In genomic region chr5:32506809-32507208, GRCh38 we compare ENCODE assay signal across 12 cellular contexts.
DNase-seq lines count a peak whose midpoint lies in the region; ATAC-seq and TF ChIP-seq lines count a peak whose summit lies in the region.
"Had no signal": no experiment of that assay in that cellular context is flagged by ENCODE, and none has a peak within 500 bp of the region (broad histone marks: within the 10 kb centered on the region; RNA-seq: fewer than 3 reads in every experiment).

No MANE protein-coding gene starts in this region.

- no peak overlapping the region for H3K27ac Mint-ChIP-seq in MCF 10A (ENCODE audit: low read depth, unreplicated experiment)
- no peak overlapping the region for H3K27ac Mint-ChIP-seq in activated CD8-positive, alpha-beta T cell treated with anti-CD3 and anti-CD28 coated beads, Interleukin-2, amount 10 ng/mL, durations not matched to agents 7 days and 5 days
- H3K27ac Mint-ChIP-seq: activated T-cell treated with anti-CD3 and anti-CD28 coated beads, Interleukin-2, amount 50 U/mL, for 72 hours; memory B cell had no signal

- H3K27me3 ChIP-seq in breast epithelium (no peaks in the 10 kb centered on the region), uterus (no peaks in the 10 kb centered on the region)

- POLR2A ChIA-PET in MCF 10A (lab: Yijun Ruan, JAX): no interaction called here
- POLR2A ChIA-PET in activated CD8-positive, alpha-beta T cell treated with anti-CD3 and anti-CD28 coated beads, Interleukin-2, amount 10 ng/mL, durations not matched to agents 7 days and 5 days (lab: Charles Lee): no interaction called here

- H3K27ac ChIP-seq in breast epithelium (peak overlapping the region in 1 of 2 donors; percentile 80), uterus (peak overlapping the region; percentile 64 to 84)

- H3K9me3 ChIP-seq in breast epithelium (no peaks in the 10 kb centered on the region), uterus (no peaks in the 10 kb centered on the region)

- ATAC-seq in HG03175 (IDR thresholded peaks at IDR 0.05; ENCODE audit: unreplicated experiment): no peak
- ATAC-seq in activated CD8-positive, alpha-beta T cell treated with anti-CD3 and anti-CD28 coated beads, Interleukin-2, amount 10 ng/mL, durations not matched to agents 7 days and 5 days: no peak
- ATAC-seq: activated T-cell treated with anti-CD3 and anti-CD28 coated beads, Interleukin-2, amount 50 U/mL, for 72 hours had no signal

- CTCF ChIA-PET in MCF 10A (lab: Yijun Ruan, JAX): interaction anchor here (0.7 to 4.9 kb wide), 3 partner anchors 18 to 83 kb away, joined by 3 to 42 read pairs (median 11); no protein-coding TSS in a partner anchor
- CTCF ChIA-PET in activated CD8-positive, alpha-beta T cell treated with anti-CD3 and anti-CD28 coated beads, Interleukin-2, amount 10 ng/mL, durations not matched to agents 7 days and 5 days (lab: Charles Lee): interaction anchor here (1.2 kb wide), 1 partner anchor 78 kb away, joined by 3 read pairs; the partner anchor contains the start of gene SUB1

- H3K36me3 ChIP-seq in breast epithelium (no peaks in the 10 kb centered on the region), uterus (no peaks in the 10 kb centered on the region)

- no peaks in the 10 kb centered on the region for H3K36me3 Mint-ChIP-seq in MCF 10A (ENCODE audit: insufficient read depth, unreplicated experiment)
- no peaks in the 10 kb centered on the region for H3K36me3 Mint-ChIP-seq in activated CD8-positive, alpha-beta T cell treated with anti-CD3 and anti-CD28 coated beads, Interleukin-2, amount 10 ng/mL, durations not matched to agents 7 days and 5 days (ENCODE audit: low read depth)
- H3K36me3 Mint-ChIP-seq: memory B cell had no signal

- H3K4me3 Mint-ChIP-seq in MCF 10A (ENCODE audit: unreplicated experiment): no peak overlapping the region
- no peak overlapping the region for H3K4me3 Mint-ChIP-seq in activated CD8-positive, alpha-beta T cell treated with anti-CD3 and anti-CD28 coated beads, Interleukin-2, amount 10 ng/mL, durations not matched to agents 7 days and 5 days
- H3K4me3 Mint-ChIP-seq: activated T-cell treated with anti-CD3 and anti-CD28 coated beads, Interleukin-2, amount 50 U/mL, for 72 hours; memory B cell had no signal

- H3K4me3 ChIP-seq in breast epithelium: no peak overlapping the region
- no peak overlapping the region for H3K4me3 ChIP-seq in astrocyte of the cerebellum (ENCODE audit: low read depth, low read length)
- H3K4me3 ChIP-seq in uterus: no peak overlapping the region

- no TSS peak for BruUV-seq in MCF 10A (replicated peaks; lab: Mats Ljungman, UMichigan)

- H3K9me3 Mint-ChIP-seq in MCF 10A (ENCODE audit: unreplicated experiment): no peaks in the 10 kb centered on the region
- no peaks in the 10 kb centered on the region for H3K9me3 Mint-ChIP-seq in activated CD8-positive, alpha-beta T cell treated with anti-CD3 and anti-CD28 coated beads, Interleukin-2, amount 10 ng/mL, durations not matched to agents 7 days and 5 days (ENCODE audit: insufficient read depth)
- H3K9me3 Mint-ChIP-seq: activated T-cell treated with anti-CD3 and anti-CD28 coated beads, Interleukin-2, amount 50 U/mL, for 72 hours; memory B cell had no signal

- DNase-seq in MCF 10A (ENCODE audit: unreplicated experiment) (peak; percentile 89), breast epithelium (ENCODE audit: low spot score in 2 of 2) (no peak), astrocyte of the cerebellum (ENCODE audit: low read depth) (peak; percentile 73), kidney tubule cell (ENCODE audit: low spot score) (peak; percentile 28), uterus (peak; percentile 34 to 37)
- no peak for DNase-seq in activated CD8-positive, alpha-beta T cell treated with anti-CD3 and anti-CD28 coated beads, Interleukin-2, amount 10 ng/mL, durations not matched to agents 7 days and 5 days
- no peak for DNase-seq in stimulated activated CD8-positive, alpha-beta memory T cell treated with anti-CD3 and anti-CD28 coated beads, Interleukin-4, amount 100 ng/mL, for 48 hours
- DNase-seq: 8988T; activated T-cell treated with anti-CD3 and anti-CD28 coated beads, Interleukin-2, amount 50 U/mL, for 72 hours; glutamatergic neuron had no signal

- peaks cover 6% of the 10 kb centered on the region for H3K4me1 Mint-ChIP-seq in MCF 10A (ENCODE audit: insufficient read depth, unreplicated experiment)
- H3K4me1 Mint-ChIP-seq in activated CD8-positive, alpha-beta T cell treated with anti-CD3 and anti-CD28 coated beads, Interleukin-2, amount 10 ng/mL, durations not matched to agents 7 days and 5 days (ENCODE audit: low read depth): no peaks in the 10 kb centered on the region

- TF ChIP-seq CTCF in MCF 10A (IDR thresholded peaks at IDR 0.05; ENCODE audit: unreplicated experiment) (no peak), breast epithelium (IDR thresholded peaks at IDR 0.05) (no peak), astrocyte of the cerebellum (IDR thresholded peaks at IDR 0.05; ENCODE audit: low read depth, low read length, missing control alignments) (no peak), uterus (IDR thresholded peaks at IDR 0.05) (no peak)

- TF ChIP-seq POLR2A in breast epithelium (IDR thresholded peaks at IDR 0.05): no peak
- TF ChIP-seq POLR2A in uterus (IDR thresholded peaks at IDR 0.05): no peak

- intact Hi-C loops in MCF 10A (cut with micrococcal nuclease): no loop called here
- intact Hi-C loops in breast epithelium (cut with DNase I; ENCODE audit: low total_unique reads): no loop called here
- intact Hi-C loops in uterus (cut with DNase I; ENCODE audit: low total_unique reads): no loop called here

- in situ Hi-C loops in astrocyte of the cerebellum (cut with HindIII; ENCODE audit: low sequenced_read_pairs): no loop called here

- H3K27me3 Mint-ChIP-seq in MCF 10A (ENCODE audit: insufficient read depth, unreplicated experiment): no peaks in the 10 kb centered on the region
- H3K27me3 Mint-ChIP-seq in activated CD8-positive, alpha-beta T cell treated with anti-CD3 and anti-CD28 coated beads, Interleukin-2, amount 10 ng/mL, durations not matched to agents 7 days and 5 days (ENCODE audit: low read depth): peaks cover 24% of the 10 kb centered on the region

- H3K4me1 ChIP-seq in breast epithelium: peaks cover 9 to 11% of the 10 kb centered on the region in 2 donors
- peaks cover 11 to 25% of the 10 kb centered on the region in 2 donors for H3K4me1 ChIP-seq in uterus

Comparison
In these comparisons a context has a peak if more than half of its experiments do, and no peak if none do; other contexts are left out.
1. DNase-seq: peak in MCF 10A (single experiment), astrocyte of the cerebellum (single experiment), kidney tubule cell (single experiment) and uterus (2 of 2); none in breast epithelium (0 of 2), activated CD8-positive, alpha-beta T cell treated with anti-CD3 and anti-CD28 coated beads, Interleukin-2, amount 10 ng/mL, durations not matched to agents 7 days and 5 days (single experiment) and stimulated activated CD8-positive, alpha-beta memory T cell treated with anti-CD3 and anti-CD28 coated beads, Interleukin-4, amount 100 ng/mL, for 48 hours (single experiment).